In the genomic region with DNA sequence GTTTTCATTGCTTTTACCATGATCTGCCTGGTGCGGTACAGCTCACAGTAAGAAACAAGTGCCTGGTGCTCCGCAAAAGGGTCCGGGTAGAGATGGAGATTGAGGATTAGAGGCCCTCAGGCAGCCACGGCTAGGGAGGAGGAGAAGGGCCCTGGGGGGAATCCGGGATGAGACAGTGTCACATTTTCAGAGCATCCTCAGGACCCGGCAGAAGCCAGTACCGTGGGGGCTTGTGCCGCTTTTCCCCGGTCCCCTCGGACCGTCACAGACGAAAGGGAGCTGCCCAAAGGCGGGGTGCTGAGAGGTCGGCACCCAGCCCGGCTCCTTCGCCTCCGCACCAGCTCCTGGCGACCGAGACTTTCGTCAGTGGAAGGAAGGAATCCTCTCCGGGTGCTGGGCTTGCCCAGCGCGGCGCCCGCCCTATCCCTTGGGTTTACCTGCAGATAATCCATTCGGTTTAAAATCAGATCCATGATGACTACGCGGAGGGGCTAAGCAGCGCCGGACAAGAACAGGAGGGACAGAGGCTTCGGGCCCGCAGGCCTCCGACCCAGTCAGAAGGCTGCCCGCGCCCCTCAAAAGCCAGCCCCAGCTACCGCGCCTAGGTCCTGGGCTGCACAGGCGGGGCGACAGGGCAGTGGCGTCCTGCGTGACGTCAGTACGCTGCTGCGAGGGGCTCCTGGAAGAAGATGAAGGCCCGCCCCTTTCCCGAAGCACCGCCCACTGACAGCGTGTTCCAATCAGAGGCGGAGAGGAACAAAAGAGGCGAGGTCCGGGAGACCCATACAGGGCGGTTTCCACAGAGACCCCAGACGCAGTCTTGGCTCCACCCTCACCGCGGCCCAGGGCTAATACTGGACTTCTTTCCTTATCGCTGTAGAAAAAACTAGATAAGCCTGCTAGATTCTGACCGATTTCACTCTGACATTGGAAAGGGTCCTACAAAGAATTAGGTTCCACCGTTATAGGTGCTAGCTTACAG, we compare ENCODE assay signal across 1 cellular context.
A peak's percentile ranks its signal among the peaks of the same experiment; 100 is the strongest.
TF ChIP-seq lines count a peak whose summit lies in the region.

A gene with protein sequence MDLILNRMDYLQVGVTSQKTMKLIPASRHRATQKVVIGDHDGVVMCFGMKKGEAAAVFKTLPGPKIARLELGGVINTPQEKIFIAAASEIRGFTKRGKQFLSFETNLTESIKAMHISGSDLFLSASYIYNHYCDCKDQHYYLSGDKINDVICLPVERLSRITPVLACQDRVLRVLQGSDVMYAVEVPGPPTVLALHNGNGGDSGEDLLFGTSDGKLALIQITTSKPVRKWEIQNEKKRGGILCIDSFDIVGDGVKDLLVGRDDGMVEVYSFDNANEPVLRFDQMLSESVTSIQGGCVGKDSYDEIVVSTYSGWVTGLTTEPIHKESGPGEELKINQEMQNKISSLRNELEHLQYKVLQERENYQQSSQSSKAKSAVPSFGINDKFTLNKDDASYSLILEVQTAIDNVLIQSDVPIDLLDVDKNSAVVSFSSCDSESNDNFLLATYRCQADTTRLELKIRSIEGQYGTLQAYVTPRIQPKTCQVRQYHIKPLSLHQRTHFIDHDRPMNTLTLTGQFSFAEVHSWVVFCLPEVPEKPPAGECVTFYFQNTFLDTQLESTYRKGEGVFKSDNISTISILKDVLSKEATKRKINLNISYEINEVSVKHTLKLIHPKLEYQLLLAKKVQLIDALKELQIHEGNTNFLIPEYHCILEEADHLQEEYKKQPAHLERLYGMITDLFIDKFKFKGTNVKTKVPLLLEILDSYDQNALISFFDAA (minus strand): TSS at position 634 of the 982 bp plus-strand sequence. CDS start 161 bp downstream, at position 473.

TF ChIP-seq in HEK293, 187 proteins besides CTCF, POLR2A, EP300 and RAD21 (continued from another document and continues in another):
- TF ChIP-seq, protein P1, sequence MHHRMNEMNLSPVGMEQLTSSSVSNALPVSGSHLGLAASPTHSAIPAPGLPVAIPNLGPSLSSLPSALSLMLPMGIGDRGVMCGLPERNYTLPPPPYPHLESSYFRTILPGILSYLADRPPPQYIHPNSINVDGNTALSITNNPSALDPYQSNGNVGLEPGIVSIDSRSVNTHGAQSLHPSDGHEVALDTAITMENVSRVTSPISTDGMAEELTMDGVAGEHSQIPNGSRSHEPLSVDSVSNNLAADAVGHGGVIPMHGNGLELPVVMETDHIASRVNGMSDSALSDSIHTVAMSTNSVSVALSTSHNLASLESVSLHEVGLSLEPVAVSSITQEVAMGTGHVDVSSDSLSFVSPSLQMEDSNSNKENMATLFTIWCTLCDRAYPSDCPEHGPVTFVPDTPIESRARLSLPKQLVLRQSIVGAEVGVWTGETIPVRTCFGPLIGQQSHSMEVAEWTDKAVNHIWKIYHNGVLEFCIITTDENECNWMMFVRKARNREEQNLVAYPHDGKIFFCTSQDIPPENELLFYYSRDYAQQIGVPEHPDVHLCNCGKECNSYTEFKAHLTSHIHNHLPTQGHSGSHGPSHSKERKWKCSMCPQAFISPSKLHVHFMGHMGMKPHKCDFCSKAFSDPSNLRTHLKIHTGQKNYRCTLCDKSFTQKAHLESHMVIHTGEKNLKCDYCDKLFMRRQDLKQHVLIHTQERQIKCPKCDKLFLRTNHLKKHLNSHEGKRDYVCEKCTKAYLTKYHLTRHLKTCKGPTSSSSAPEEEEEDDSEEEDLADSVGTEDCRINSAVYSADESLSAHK (tag by site-specific recombination; IDR thresholded peaks at IDR 0.05), result no peak
- TF ChIP-seq ZNF292 (tag by site-specific recombination; IDR thresholded peaks at IDR 0.05; ENCODE audit: borderline replicate concordance, low read depth) (no peak), ZBTB7A (tag by site-specific recombination; IDR thresholded peaks at IDR 0.05; ENCODE audit: low read depth) (no peak), ZNF561 (tag by site-specific recombination; IDR thresholded peaks at IDR 0.05; ENCODE audit: borderline replicate concordance) (peak; percentile 36; the same call in 1 of the 2 replicates), ZNF677 (tag by site-specific recombination; IDR thresholded peaks at IDR 0.05) (no peak), ZNF423 (tag by site-specific recombination; IDR thresholded peaks at IDR 0.05) (no peak), ZFP69B (tag by site-specific recombination; IDR thresholded peaks at IDR 0.05) (0 out of 2 replicates have a peak, but pooled peaks have one; percentile 23), ZNF48 (tag by site-specific recombination; IDR thresholded peaks at IDR 0.05) (no peak), ZXDB (tag by site-specific recombination; IDR thresholded peaks at IDR 0.05) (peak; percentile 39; the same call in 1 of the 2 replicates), ZNF10 (tag by site-specific recombination; IDR thresholded peaks at IDR 0.05) (0 out of 2 replicates have a peak, but pooled peaks have one; percentile 20), ZNF707 (tag by site-specific recombination; IDR thresholded peaks at IDR 0.05) (no peak), ZNF133 (tag by site-specific recombination; IDR thresholded peaks at IDR 0.05) (no peak), ZNF777 (tag by site-specific recombination; IDR thresholded peaks at IDR 0.05; ENCODE audit: borderline replicate concordance) (no peak), ZSCAN16 (tag by site-specific recombination; IDR thresholded peaks at IDR 0.05) (no peak), ZNF266 (tag by site-specific recombination; IDR thresholded peaks at IDR 0.05; ENCODE audit: low read depth) (no peak), ZNF785 (tag by site-specific recombination; IDR thresholded peaks at IDR 0.05) (no peak), KLF8 (tag by site-specific recombination; IDR thresholded peaks at IDR 0.05) (0 out of 2 replicates have a peak, but pooled peaks have one; percentile 35), ZNF629 (tag by site-specific recombination; IDR thresholded peaks at IDR 0.05) (peak; percentile 94), ZNF366 (tag by site-specific recombination; conservative IDR thresholded peaks at IDR 0.05) (no peak; the same call in 1 of the 2 replicates), ZNF391 (tag by site-specific recombination; IDR thresholded peaks at IDR 0.05; ENCODE audit: borderline replicate concordance, low read depth) (peak; percentile 59; the same call in 1 of the 2 replicates), OSR2 (tag by site-specific recombination; IDR thresholded peaks at IDR 0.05) (peak; percentile 61), ZNF404 (tag by site-specific recombination; IDR thresholded peaks at IDR 0.05) (no peak), SP7 (tag by site-specific recombination; IDR thresholded peaks at IDR 0.05) (no peak; the same call in 1 of the 2 replicates), ZNF112 (tag by site-specific recombination; IDR thresholded peaks at IDR 0.05) (no peak)
- TF ChIP-seq, protein P2, sequence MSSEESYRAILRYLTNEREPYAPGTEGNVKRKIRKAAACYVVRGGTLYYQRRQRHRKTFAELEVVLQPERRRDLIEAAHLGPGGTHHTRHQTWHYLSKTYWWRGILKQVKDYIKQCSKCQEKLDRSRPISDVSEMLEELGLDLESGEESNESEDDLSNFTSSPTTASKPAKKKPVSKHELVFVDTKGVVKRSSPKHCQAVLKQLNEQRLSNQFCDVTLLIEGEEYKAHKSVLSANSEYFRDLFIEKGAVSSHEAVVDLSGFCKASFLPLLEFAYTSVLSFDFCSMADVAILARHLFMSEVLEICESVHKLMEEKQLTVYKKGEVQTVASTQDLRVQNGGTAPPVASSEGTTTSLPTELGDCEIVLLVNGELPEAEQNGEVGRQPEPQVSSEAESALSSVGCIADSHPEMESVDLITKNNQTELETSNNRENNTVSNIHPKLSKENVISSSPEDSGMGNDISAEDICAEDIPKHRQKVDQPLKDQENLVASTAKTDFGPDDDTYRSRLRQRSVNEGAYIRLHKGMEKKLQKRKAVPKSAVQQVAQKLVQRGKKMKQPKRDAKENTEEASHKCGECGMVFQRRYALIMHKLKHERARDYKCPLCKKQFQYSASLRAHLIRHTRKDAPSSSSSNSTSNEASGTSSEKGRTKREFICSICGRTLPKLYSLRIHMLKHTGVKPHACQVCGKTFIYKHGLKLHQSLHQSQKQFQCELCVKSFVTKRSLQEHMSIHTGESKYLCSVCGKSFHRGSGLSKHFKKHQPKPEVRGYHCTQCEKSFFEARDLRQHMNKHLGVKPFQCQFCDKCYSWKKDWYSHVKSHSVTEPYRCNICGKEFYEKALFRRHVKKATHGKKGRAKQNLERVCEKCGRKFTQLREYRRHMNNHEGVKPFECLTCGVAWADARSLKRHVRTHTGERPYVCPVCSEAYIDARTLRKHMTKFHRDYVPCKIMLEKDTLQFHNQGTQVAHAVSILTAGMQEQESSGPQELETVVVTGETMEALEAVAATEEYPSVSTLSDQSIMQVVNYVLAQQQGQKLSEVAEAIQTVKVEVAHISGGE (tag by site-specific recombination; conservative IDR thresholded peaks at IDR 0.05; ENCODE audit: low read depth), result peak; percentile 91
- TF ChIP-seq, protein P3, sequence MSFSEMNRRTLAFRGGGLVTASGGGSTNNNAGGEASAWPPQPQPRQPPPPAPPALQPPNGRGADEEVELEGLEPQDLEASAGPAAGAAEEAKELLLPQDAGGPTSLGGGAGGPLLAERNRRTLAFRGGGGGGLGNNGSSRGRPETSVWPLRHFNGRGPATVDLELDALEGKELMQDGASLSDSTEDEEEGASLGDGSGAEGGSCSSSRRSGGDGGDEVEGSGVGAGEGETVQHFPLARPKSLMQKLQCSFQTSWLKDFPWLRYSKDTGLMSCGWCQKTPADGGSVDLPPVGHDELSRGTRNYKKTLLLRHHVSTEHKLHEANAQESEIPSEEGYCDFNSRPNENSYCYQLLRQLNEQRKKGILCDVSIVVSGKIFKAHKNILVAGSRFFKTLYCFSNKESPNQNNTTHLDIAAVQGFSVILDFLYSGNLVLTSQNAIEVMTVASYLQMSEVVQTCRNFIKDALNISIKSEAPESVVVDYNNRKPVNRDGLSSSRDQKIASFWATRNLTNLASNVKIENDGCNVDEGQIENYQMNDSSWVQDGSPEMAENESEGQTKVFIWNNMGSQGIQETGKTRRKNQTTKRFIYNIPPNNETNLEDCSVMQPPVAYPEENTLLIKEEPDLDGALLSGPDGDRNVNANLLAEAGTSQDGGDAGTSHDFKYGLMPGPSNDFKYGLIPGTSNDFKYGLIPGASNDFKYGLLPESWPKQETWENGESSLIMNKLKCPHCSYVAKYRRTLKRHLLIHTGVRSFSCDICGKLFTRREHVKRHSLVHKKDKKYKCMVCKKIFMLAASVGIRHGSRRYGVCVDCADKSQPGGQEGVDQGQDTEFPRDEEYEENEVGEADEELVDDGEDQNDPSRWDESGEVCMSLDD (tag by site-specific recombination; IDR thresholded peaks at IDR 0.05), result 0 out of 2 replicates have a peak, but pooled peaks have one; percentile 53
- TF ChIP-seq, protein P4, sequence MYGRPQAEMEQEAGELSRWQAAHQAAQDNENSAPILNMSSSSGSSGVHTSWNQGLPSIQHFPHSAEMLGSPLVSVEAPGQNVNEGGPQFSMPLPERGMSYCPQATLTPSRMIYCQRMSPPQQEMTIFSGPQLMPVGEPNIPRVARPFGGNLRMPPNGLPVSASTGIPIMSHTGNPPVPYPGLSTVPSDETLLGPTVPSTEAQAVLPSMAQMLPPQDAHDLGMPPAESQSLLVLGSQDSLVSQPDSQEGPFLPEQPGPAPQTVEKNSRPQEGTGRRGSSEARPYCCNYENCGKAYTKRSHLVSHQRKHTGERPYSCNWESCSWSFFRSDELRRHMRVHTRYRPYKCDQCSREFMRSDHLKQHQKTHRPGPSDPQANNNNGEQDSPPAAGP (tag by site-specific recombination; IDR thresholded peaks at IDR 0.05), result no peak
- TF ChIP-seq, protein P5, sequence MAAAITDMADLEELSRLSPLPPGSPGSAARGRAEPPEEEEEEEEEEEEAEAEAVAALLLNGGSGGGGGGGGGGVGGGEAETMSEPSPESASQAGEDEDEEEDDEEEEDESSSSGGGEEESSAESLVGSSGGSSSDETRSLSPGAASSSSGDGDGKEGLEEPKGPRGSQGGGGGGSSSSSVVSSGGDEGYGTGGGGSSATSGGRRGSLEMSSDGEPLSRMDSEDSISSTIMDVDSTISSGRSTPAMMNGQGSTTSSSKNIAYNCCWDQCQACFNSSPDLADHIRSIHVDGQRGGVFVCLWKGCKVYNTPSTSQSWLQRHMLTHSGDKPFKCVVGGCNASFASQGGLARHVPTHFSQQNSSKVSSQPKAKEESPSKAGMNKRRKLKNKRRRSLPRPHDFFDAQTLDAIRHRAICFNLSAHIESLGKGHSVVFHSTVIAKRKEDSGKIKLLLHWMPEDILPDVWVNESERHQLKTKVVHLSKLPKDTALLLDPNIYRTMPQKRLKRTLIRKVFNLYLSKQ (tag by site-specific recombination; IDR thresholded peaks at IDR 0.05; ENCODE audit: borderline replicate concordance), result no peak
- TF ChIP-seq, protein P6, sequence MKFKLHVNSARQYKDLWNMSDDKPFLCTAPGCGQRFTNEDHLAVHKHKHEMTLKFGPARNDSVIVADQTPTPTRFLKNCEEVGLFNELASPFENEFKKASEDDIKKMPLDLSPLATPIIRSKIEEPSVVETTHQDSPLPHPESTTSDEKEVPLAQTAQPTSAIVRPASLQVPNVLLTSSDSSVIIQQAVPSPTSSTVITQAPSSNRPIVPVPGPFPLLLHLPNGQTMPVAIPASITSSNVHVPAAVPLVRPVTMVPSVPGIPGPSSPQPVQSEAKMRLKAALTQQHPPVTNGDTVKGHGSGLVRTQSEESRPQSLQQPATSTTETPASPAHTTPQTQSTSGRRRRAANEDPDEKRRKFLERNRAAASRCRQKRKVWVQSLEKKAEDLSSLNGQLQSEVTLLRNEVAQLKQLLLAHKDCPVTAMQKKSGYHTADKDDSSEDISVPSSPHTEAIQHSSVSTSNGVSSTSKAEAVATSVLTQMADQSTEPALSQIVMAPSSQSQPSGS (tag by site-specific recombination; IDR thresholded peaks at IDR 0.05; ENCODE audit: low read depth), result peak; percentile 85
- TF ChIP-seq, protein P7, sequence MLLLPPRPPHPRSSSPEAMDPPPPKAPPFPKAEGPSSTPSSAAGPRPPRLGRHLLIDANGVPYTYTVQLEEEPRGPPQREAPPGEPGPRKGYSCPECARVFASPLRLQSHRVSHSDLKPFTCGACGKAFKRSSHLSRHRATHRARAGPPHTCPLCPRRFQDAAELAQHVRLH (tag by site-specific recombination; IDR thresholded peaks at IDR 0.05), result no peak
- TF ChIP-seq, protein P8, sequence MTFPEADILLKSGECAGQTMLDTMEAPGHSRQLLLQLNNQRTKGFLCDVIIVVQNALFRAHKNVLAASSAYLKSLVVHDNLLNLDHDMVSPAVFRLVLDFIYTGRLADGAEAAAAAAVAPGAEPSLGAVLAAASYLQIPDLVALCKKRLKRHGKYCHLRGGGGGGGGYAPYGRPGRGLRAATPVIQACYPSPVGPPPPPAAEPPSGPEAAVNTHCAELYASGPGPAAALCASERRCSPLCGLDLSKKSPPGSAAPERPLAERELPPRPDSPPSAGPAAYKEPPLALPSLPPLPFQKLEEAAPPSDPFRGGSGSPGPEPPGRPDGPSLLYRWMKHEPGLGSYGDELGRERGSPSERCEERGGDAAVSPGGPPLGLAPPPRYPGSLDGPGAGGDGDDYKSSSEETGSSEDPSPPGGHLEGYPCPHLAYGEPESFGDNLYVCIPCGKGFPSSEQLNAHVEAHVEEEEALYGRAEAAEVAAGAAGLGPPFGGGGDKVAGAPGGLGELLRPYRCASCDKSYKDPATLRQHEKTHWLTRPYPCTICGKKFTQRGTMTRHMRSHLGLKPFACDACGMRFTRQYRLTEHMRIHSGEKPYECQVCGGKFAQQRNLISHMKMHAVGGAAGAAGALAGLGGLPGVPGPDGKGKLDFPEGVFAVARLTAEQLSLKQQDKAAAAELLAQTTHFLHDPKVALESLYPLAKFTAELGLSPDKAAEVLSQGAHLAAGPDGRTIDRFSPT (tag by site-specific recombination; IDR thresholded peaks at IDR 0.05), result no peak
